15 cellular contexts compared by ENCODE assay signal in genomic region chr16:75483222-75483621, GRCh38. TPM values are rescaled to one million over a fixed set of nuclear protein-coding genes. Genes with fewer than 3 reads are reported as not detected.
A peak's percentile ranks its signal among the peaks of the same experiment; 100 is the strongest.
DNase-seq lines count a peak whose midpoint lies in the region; ATAC-seq and TF ChIP-seq lines count a peak whose summit lies in the region.
"Had no signal": no experiment of that assay in that cellular context is flagged by ENCODE, and none has a peak within 500 bp of the region (broad histone marks: within the 10 kb centered on the region; RNA-seq: fewer than 3 reads in every experiment).

No MANE protein-coding gene starts in this region.

- H3K27ac Mint-ChIP-seq in CD8-positive, alpha-beta T cell = no peak overlapping the region

- CTCF ChIA-PET in CD8-positive, alpha-beta T cell (lab: Charles Lee) = interaction anchor here (1.2 kb wide), 1 partner anchor 34 kb away, joined by 4 read pairs; no protein-coding TSS in a partner anchor

- H3K36me3 Mint-ChIP-seq in CD8-positive, alpha-beta T cell = no peaks in the 10 kb centered on the region

- no peak for ATAC-seq in HG03139 (IDR thresholded peaks at IDR 0.05; ENCODE audit: unreplicated experiment)
- no peak for ATAC-seq in HG02970 (IDR thresholded peaks at IDR 0.05; ENCODE audit: low FRiP score, unreplicated experiment)
- ATAC-seq in CD8-positive, alpha-beta T cell = no peak

- no peak overlapping the region for H3K4me3 Mint-ChIP-seq in CD8-positive, alpha-beta T cell

- H3K4me1 Mint-ChIP-seq in CD8-positive, alpha-beta T cell (ENCODE audit: low read depth) = no peaks in the 10 kb centered on the region

- 89% methylated on average over 2 of the region's 2 CpGs for WGBS in thymus

- H3K27me3 Mint-ChIP-seq in CD8-positive, alpha-beta T cell (ENCODE audit: low read depth) = peaks cover 20% of the 10 kb centered on the region

- H3K27me3 ChIP-seq in kidney epithelial cell (ENCODE audit: control insufficient read depth, insufficient read depth, low read length) (no peaks in the 10 kb centered on the region), thymus (ENCODE audit: control insufficient read depth, insufficient read depth) (no peaks in the 10 kb centered on the region)
- no peaks in the 10 kb centered on the region for H3K27me3 ChIP-seq in CD8-positive, alpha-beta T cell (ENCODE audit: insufficient read depth, low read length)

- H3K36me3 ChIP-seq in kidney epithelial cell (ENCODE audit: control insufficient read depth, insufficient read depth, low read length) (no peaks in the 10 kb centered on the region), thymus (ENCODE audit: control insufficient read depth, insufficient read depth) (no peaks in the 10 kb centered on the region)
- H3K36me3 ChIP-seq in CD8-positive, alpha-beta T cell (ENCODE audit: insufficient read depth, low read length) = no peaks in the 10 kb centered on the region

- POLR2A ChIA-PET in CD8-positive, alpha-beta T cell (lab: Charles Lee) = no interaction called here

- no peak for TF ChIP-seq CTCF in kidney epithelial cell (IDR thresholded peaks at IDR 0.05; ENCODE audit: insufficient read depth, low read length, poor library complexity, severe bottlenecking)
- TF ChIP-seq CTCF in CD8-positive, alpha-beta T cell (IDR thresholded peaks at IDR 0.05) = no peak

- DNase-seq in NCI-H2107 treated with DMSO at 0.1 percent for 48 hours (lab: John Stamatoyannopoulos, UW; ENCODE audit: unreplicated experiment) (peak; percentile 65), NCI-H2107 (lab: John Stamatoyannopoulos, UW) (no peak), amniotic epithelial cell (ENCODE audit: low read depth) (peak; percentile 15), kidney epithelial cell (ENCODE audit: low read depth) (peak; percentile 74)
- no peak for DNase-seq in CD8-positive, alpha-beta T cell
- DNase-seq: activated naive CD4-positive, alpha-beta T cell treated with anti-CD3 and anti-CD28 coated beads, Interleukin-2, amount 50 U/mL, for 16 hours; cerebellar nuclear complex; erythroblast; NCI-H1417 treated with DMSO at 0.1 percent for 48 hours had no signal

- H3K9me3 Mint-ChIP-seq in CD8-positive, alpha-beta T cell = no peaks in the 10 kb centered on the region

- intact Hi-C loops in CD8-positive, alpha-beta T cell (cut with DNase I, micrococcal nuclease) = no loop called here

- peak overlapping the region; percentile 40 for H3K27ac ChIP-seq in thymus (ENCODE audit: low read depth)
- no peak overlapping the region for H3K27ac ChIP-seq in CD8-positive, alpha-beta T cell (ENCODE audit: low read depth, low read length)
- H3K27ac ChIP-seq: A549, SK-N-MC had no signal

- H3K4me1 ChIP-seq in thymus (ENCODE audit: control insufficient read depth, insufficient read depth, low read length) = no peaks in the 10 kb centered on the region
- no peaks in the 10 kb centered on the region for H3K4me1 ChIP-seq in CD8-positive, alpha-beta T cell (ENCODE audit: insufficient read depth, low read length)

- no peaks in the 10 kb centered on the region for H3K9me3 ChIP-seq in thymus (ENCODE audit: control insufficient read depth)
- H3K9me3 ChIP-seq in CD8-positive, alpha-beta T cell (ENCODE audit: low read length) = no peaks in the 10 kb centered on the region
- H3K9me3 ChIP-seq: A549 had no signal

- H3K4me3 ChIP-seq in kidney epithelial cell (ENCODE audit: low read depth, low read length) (no peak overlapping the region), thymus (ENCODE audit: low read length) (no peak overlapping the region)
- no peak overlapping the region for H3K4me3 ChIP-seq in CD8-positive, alpha-beta T cell (ENCODE audit: low read depth, low read length)
- H3K4me3 ChIP-seq: A549, SK-N-MC had no signal

RNA-seq across cellular contexts. Expression of gene CHST6, which starts 12.0 kb away (rescaled TPM):
- 1.6 and 2.4 TPM in 2 replicates for total RNA-seq in kidney epithelial cell
- 0.87 TPM for polyA plus RNA-seq in thymus
- total RNA-seq in CD8-positive, alpha-beta T cell = not detected

RNA-seq across cellular contexts. Expression of gene TMEM170A, which starts 18.7 kb away (rescaled TPM):
- total RNA-seq in kidney epithelial cell = 29.1 and 30.2 TPM in 2 replicates
- polyA plus RNA-seq in thymus = 11.1 TPM
- 10 to 100 TPM; 36.9 to 37.5 TPM for total RNA-seq in CD8-positive, alpha-beta T cell

RNA-seq across cellular contexts. Expression of gene CFDP1, which starts 49.9 kb away (rescaled TPM):
- 38.0 and 59.7 TPM in 2 replicates for total RNA-seq in kidney epithelial cell
- 78.5 TPM for polyA plus RNA-seq in thymus
- 10 to 100 TPM; 18.6 to 20.3 TPM for total RNA-seq in CD8-positive, alpha-beta T cell

RNA-seq across cellular contexts. Expression of gene CHST5, which starts 52.7 kb away (rescaled TPM):
- total RNA-seq in kidney epithelial cell = 0.07 TPM in 1 of 2 replicates, not detected in the other
- polyA plus RNA-seq in thymus = 0.11 TPM
- not detected for total RNA-seq in CD8-positive, alpha-beta T cell
- total RNA-seq: mesenteric fat pad had no signal

Comparison
In these comparisons a context has a peak if more than half of its experiments do, and no peak if none do; other contexts are left out.
1. DNase-seq: peak in NCI-H2107 treated with DMSO at 0.1 percent for 48 hours (single experiment), amniotic epithelial cell (single experiment) and kidney epithelial cell (single experiment); none in NCI-H2107 (single experiment) and CD8-positive, alpha-beta T cell (0 of 7).